In the genomic region with DNA sequence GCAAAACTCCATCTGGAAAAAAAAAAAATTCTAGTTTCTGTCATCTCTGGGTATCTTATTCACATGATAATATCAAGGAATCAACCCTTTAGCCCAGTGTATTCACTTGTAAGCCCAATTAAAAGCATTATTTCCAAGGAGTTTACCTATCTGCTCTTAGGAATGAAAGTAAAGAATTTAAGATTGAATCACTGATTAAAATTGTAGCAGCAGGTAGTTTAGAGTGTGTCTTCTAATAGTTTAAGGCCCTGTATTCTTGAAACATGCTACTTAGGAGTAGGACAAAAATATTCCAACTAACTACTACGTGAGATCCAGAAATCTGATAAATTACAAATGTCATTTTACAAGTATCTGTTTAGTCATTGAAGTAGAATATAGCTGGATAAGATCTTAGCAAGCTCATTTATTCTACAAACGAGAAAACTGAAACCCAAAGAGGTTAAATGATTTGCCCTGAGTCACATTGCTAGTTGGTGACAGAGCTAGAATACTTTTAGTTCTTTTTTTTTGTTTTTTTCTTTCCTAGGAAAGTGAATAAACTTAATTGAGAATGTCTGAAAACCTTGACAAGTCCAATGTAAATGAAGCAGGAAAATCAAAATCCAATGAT, we compare ENCODE assay signal across 22 cellular contexts. TPM values are rescaled to one million over a fixed set of nuclear protein-coding genes. Genes with fewer than 3 reads are reported as not detected.
DNase-seq lines count a peak whose midpoint lies in the region; ATAC-seq and TF ChIP-seq lines count a peak whose summit lies in the region.
"Had no signal": no experiment of that assay in that cellular context is flagged by ENCODE, and none has a peak within 500 bp of the region (broad histone marks: within the 10 kb centered on the region; RNA-seq: fewer than 3 reads in every experiment).

No MANE protein-coding gene starts in this region.

- intact Hi-C loops in activated T-helper 2 cell treated with anti-CD3 and anti-CD28 coated beads, Interferon-gamma antibody, Interleukin-2, Interleukin-4, amounts not matched to agents 10 μg/mL and 5 μg/mL and 100 μg/mL, durations not matched to agents 14 hours and 24 hours and 36 hours (cut with micrococcal nuclease) = loop anchor here (1.0 to 10.0 kb wide), 2 partner anchors 32 to 681 kb away; no protein-coding TSS in a partner anchor

- H2BK120ac ChIP-seq in mesendoderm (ENCODE audit: low read depth, low read length) = no peak overlapping the region

- peaks cover 82% of the 10 kb centered on the region for H3K4me1 Mint-ChIP-seq in HFFc6 (ENCODE audit: low read depth)
- H3K4me1 Mint-ChIP-seq in activated T-helper 2 cell treated with anti-CD3 and anti-CD28 coated beads, Interferon-gamma antibody, Interleukin-2, Interleukin-4, amounts not matched to agents 10 μg/mL and 5 μg/mL and 100 μg/mL, durations not matched to agents 14 hours and 24 hours and 36 hours (ENCODE audit: low read depth) = peaks cover 38% of the 10 kb centered on the region

- H3K56ac ChIP-seq in mesendoderm (ENCODE audit: low read length) = no peak overlapping the region

- H3K4me3 Mint-ChIP-seq in HFFc6 = peak overlapping the region; percentile 66
- peak overlapping the region; percentile 39 for H3K4me3 Mint-ChIP-seq in activated T-helper 2 cell treated with anti-CD3 and anti-CD28 coated beads, Interferon-gamma antibody, Interleukin-2, Interleukin-4, amounts not matched to agents 10 μg/mL and 5 μg/mL and 100 μg/mL, durations not matched to agents 14 hours and 24 hours and 36 hours (ENCODE audit: low read depth)
- H3K4me3 Mint-ChIP-seq: CD14-positive monocyte, nephron progenitor cell had no signal

- H2AK5ac ChIP-seq in mesendoderm (ENCODE audit: low read length) = no peak overlapping the region

- peaks cover 2% of the 10 kb centered on the region for H3K36me3 ChIP-seq in mesendoderm (ENCODE audit: control insufficient read depth, insufficient read depth, low read length)

- H3K27ac ChIP-seq in mesendoderm (ENCODE audit: low read depth, low read length) = no peak overlapping the region
- H3K27ac ChIP-seq: adrenal gland, KMS-11, left lung, vagina had no signal

- H3K27ac Mint-ChIP-seq in HFFc6 = peak overlapping the region; percentile 77
- H3K27ac Mint-ChIP-seq in activated T-helper 2 cell treated with anti-CD3 and anti-CD28 coated beads, Interferon-gamma antibody, Interleukin-2, Interleukin-4, amounts not matched to agents 10 μg/mL and 5 μg/mL and 100 μg/mL, durations not matched to agents 14 hours and 24 hours and 36 hours = peak overlapping the region; percentile 81
- H3K27ac Mint-ChIP-seq: nephron progenitor cell had no signal

- H3K9ac ChIP-seq in mesendoderm (ENCODE audit: low read length) = no peak overlapping the region
- H3K9ac ChIP-seq: KMS-11 had no signal

- H3K18ac ChIP-seq in mesendoderm (ENCODE audit: low read length) = no peak overlapping the region

- no peak overlapping the region for H4K5ac ChIP-seq in mesendoderm (ENCODE audit: low read length)

- peaks cover 5% of the 10 kb centered on the region for H3K9me3 Mint-ChIP-seq in HFFc6
- no peaks in the 10 kb centered on the region for H3K9me3 Mint-ChIP-seq in activated T-helper 2 cell treated with anti-CD3 and anti-CD28 coated beads, Interferon-gamma antibody, Interleukin-2, Interleukin-4, amounts not matched to agents 10 μg/mL and 5 μg/mL and 100 μg/mL, durations not matched to agents 14 hours and 24 hours and 36 hours
- H3K9me3 Mint-ChIP-seq: CD14-positive monocyte had no signal

- H3K27me3 Mint-ChIP-seq in HFFc6 (ENCODE audit: insufficient read depth) = no peaks in the 10 kb centered on the region
- no peaks in the 10 kb centered on the region for H3K27me3 Mint-ChIP-seq in activated T-helper 2 cell treated with anti-CD3 and anti-CD28 coated beads, Interferon-gamma antibody, Interleukin-2, Interleukin-4, amounts not matched to agents 10 μg/mL and 5 μg/mL and 100 μg/mL, durations not matched to agents 14 hours and 24 hours and 36 hours (ENCODE audit: low read depth)

- no peak overlapping the region for H2BK15ac ChIP-seq in mesendoderm (replicated peaks; ENCODE audit: low read depth)

- no peaks in the 10 kb centered on the region for H3K4me1 ChIP-seq in mesendoderm (ENCODE audit: control insufficient read depth, low read depth, low read length)

- WGBS in mesendoderm (ENCODE audit: extremely low coverage, insufficient coverage, low lambda C conversion rate) = no CpG with 5 or more reads among the region's 2 CpGs

- H3K79me1 ChIP-seq in mesendoderm (ENCODE audit: low read length) = no peaks in the 10 kb centered on the region

- no peak overlapping the region for H2BK5ac ChIP-seq in mesendoderm (ENCODE audit: low read length)

- H3K4me3 ChIP-seq in mesendoderm (ENCODE audit: low read length) = no peak overlapping the region
- H3K4me3 ChIP-seq: adrenal gland, left lung, vagina had no signal

- no peak overlapping the region for H3K4ac ChIP-seq in mesendoderm (ENCODE audit: low read depth, low read length)

- no peak for ATAC-seq in HG03097 (IDR thresholded peaks at IDR 0.05; ENCODE audit: low FRiP score, unreplicated experiment)
- ATAC-seq: left lung, sciatic nerve had no signal

- H3K4me2 ChIP-seq in mesendoderm (ENCODE audit: low read length) = no peak overlapping the region
- H3K4me2 ChIP-seq: KMS-11 had no signal

- no peaks in the 10 kb centered on the region for H3K27me3 ChIP-seq in mesendoderm (ENCODE audit: insufficient read depth, low read length, poor library complexity)
- H3K27me3 ChIP-seq: adrenal gland, left lung, vagina had no signal

- peak overlapping the region; percentile 56 for H4K8ac ChIP-seq in mesendoderm (ENCODE audit: low read depth, low read length)

- peaks cover 37% of the 10 kb centered on the region for H3K36me3 Mint-ChIP-seq in HFFc6 (ENCODE audit: low read depth)
- peaks cover 53% of the 10 kb centered on the region for H3K36me3 Mint-ChIP-seq in activated T-helper 2 cell treated with anti-CD3 and anti-CD28 coated beads, Interferon-gamma antibody, Interleukin-2, Interleukin-4, amounts not matched to agents 10 μg/mL and 5 μg/mL and 100 μg/mL, durations not matched to agents 14 hours and 24 hours and 36 hours (ENCODE audit: low read depth)

- no peak overlapping the region for H3K23ac ChIP-seq in mesendoderm (ENCODE audit: low read length)

- H3K79me2 ChIP-seq in mesendoderm (ENCODE audit: control insufficient read depth, insufficient read depth, low read length) = no peaks in the 10 kb centered on the region

- no peak for TF ChIP-seq CTCF in HFFc6 (IDR thresholded peaks at IDR 0.05)

- peak; percentile 80 for DNase-seq in EH (ENCODE audit: low read depth)
- peak; percentile 84 for DNase-seq in HFFc6
- no peak for DNase-seq in activated T-helper 2 cell treated with anti-CD3 and anti-CD28 coated beads, Interferon-gamma antibody, Interleukin-2, Interleukin-4, amounts not matched to agents 10 μg/mL and 5 μg/mL and 100 μg/mL, durations not matched to agents 14 hours and 24 hours and 36 hours (ENCODE audit: low spot score)
- no peak for DNase-seq in mesendoderm
- no peak for DNase-seq in NCI-H1417 treated with DMSO at 0.1 percent for 48 hours (lab: John Stamatoyannopoulos, UW)
- DNase-seq in GDM1 (lab: John Stamatoyannopoulos, UW) = no peak
- DNase-seq: activated CD4-positive, alpha-beta T cell treated with anti-CD3 and anti-CD28 coated beads for 48 hours; activated gamma-delta T cell; adrenal gland; cortex of kidney; HCEC 1CT; left lung; NCI-H1092; NCI-H1930; nephron progenitor cell; SHP77; stimulated activated CD8-positive, alpha-beta memory T cell treated with anti-CD3 and anti-CD28 coated beads, Interleukin-4, amount 100 ng/mL, for 48 hours had no signal

RNA-seq across cellular contexts. Expression of a gene that starts 4.0 kb away (rescaled TPM):
- total RNA-seq in HFFc6 (2021; fragmentation: NEBNext Ultra II Directional; extraction: Animal tissue kit (Norgen Biotek cat#: 25700)) = 10 to 100 TPM; 34.9 to 38.7 (median 36.9) TPM
- 12.4 and 13.8 TPM in 2 replicates for total RNA-seq in activated T-helper 2 cell treated with anti-CD3 and anti-CD28 coated beads, Interferon-gamma antibody, Interleukin-2, Interleukin-4, amounts not matched to agents 10 μg/mL and 5 μg/mL and 100 μg/mL, durations not matched to agents 14 hours and 24 hours and 36 hours
- 7.3 TPM for polyA plus RNA-seq in mesendoderm (2013, experiment 1 of 2)
- 7.6 TPM for polyA plus RNA-seq in mesendoderm (2013, experiment 2 of 2)

RNA-seq across cellular contexts. Expression of a gene that starts 27.6 kb away (rescaled TPM):
- 10 to 100 TPM; 14.5 to 19.1 (median 14.9) TPM for total RNA-seq in HFFc6 (2021; fragmentation: NEBNext Ultra II Directional; extraction: Animal tissue kit (Norgen Biotek cat#: 25700))
- 0.57 and 0.82 TPM in 2 replicates for total RNA-seq in activated T-helper 2 cell treated with anti-CD3 and anti-CD28 coated beads, Interferon-gamma antibody, Interleukin-2, Interleukin-4, amounts not matched to agents 10 μg/mL and 5 μg/mL and 100 μg/mL, durations not matched to agents 14 hours and 24 hours and 36 hours
- 3.2 TPM for polyA plus RNA-seq in mesendoderm (2013, experiment 1 of 2)
- polyA plus RNA-seq in mesendoderm (2013, experiment 2 of 2) = 3.3 TPM

Comparison
In these comparisons a context has a peak if more than half of its experiments do, and no peak if none do; other contexts are left out.
1. DNase-seq: peak in EH (single experiment) and HFFc6 (single experiment); none in activated T-helper 2 cell treated with anti-CD3 and anti-CD28 coated beads, Interferon-gamma antibody, Interleukin-2, Interleukin-4, amounts not matched to agents 10 μg/mL and 5 μg/mL and 100 μg/mL, durations not matched to agents 14 hours and 24 hours and 36 hours (single experiment), mesendoderm (single experiment), NCI-H1417 treated with DMSO at 0.1 percent for 48 hours (single experiment) and GDM1 (single experiment).